In the genomic region with DNA sequence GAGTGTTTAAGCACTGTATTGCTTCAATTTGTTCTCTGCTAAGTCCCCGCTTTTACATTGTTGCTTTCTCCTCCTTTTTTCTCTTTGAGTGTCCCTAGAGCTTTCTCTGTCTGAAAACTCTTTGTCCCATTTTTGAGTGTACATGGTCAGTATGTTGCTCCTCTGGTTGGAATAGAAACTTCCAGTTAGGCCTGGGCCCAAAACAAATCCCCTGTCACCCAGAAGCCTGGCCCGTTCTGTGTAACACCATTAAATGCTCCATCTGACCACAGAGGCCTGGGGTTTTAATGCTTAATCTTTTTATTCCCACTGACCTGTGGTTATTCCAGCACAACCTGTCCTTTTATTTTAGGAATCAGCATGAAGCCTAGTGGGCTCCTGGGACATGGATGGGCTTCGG, we compare ENCODE assay signal across 15 cellular contexts. TPM values are rescaled to one million over a fixed set of nuclear protein-coding genes. Genes with fewer than 3 reads are reported as not detected.
DNase-seq lines count a peak whose midpoint lies in the region; ATAC-seq, FAIRE-seq and TF ChIP-seq lines count a peak whose summit lies in the region.
"Had no signal": no experiment of that assay in that cellular context is flagged by ENCODE, and none has a peak within 500 bp of the region (broad histone marks: within the 10 kb centered on the region; RNA-seq: fewer than 3 reads in every experiment).

No MANE protein-coding gene starts in this region.

- no peak for TF ChIP-seq CTCF in heart left ventricle (IDR thresholded peaks at IDR 0.05)
- no peak for TF ChIP-seq CTCF in astrocyte (IDR thresholded peaks at IDR 0.05; ENCODE audit: insufficient read depth, low read depth, low read length)
- no peak for TF ChIP-seq CTCF in type B pancreatic cell (conservative IDR thresholded peaks at IDR 0.05)
- TF ChIP-seq CTCF in WTC11 (IDR thresholded peaks at IDR 0.05), result no peak

- intact Hi-C loops in Right ventricle myocardium inferior (cut with DNase I), result no loop called here
- intact Hi-C loops in heart left ventricle (cut with DNase I), result no loop called here

- peaks cover 0 to 18% (median 0%) of the 10 kb centered on the region in 12 donors for H3K4me1 ChIP-seq in heart left ventricle
- peaks cover 8% of the 10 kb centered on the region for H3K4me1 ChIP-seq in astrocyte (ENCODE audit: insufficient read depth, low read length)
- H3K4me1 ChIP-seq: BLaER1 had no signal

- H3K9me3 ChIP-seq in heart left ventricle, result no peaks in the 10 kb centered on the region
- no peaks in the 10 kb centered on the region for H3K9me3 ChIP-seq in astrocyte (ENCODE audit: insufficient read depth, low read depth, low read length)
- H3K9me3 ChIP-seq: BLaER1 had no signal

- H3K27ac ChIP-seq in heart left ventricle (peak overlapping the region in 4 of 12 donors; percentile 19 to 35 (median 30)), astrocyte (ENCODE audit: low read depth, low read length) (no peak overlapping the region), layer of hippocampus (ENCODE audit: low read depth, low read length) (peak overlapping the region; percentile 87)
- H3K27ac ChIP-seq: BLaER1 had no signal

- no peaks in the 10 kb centered on the region for H3K36me3 ChIP-seq in heart left ventricle
- H3K36me3 ChIP-seq in astrocyte (ENCODE audit: insufficient read depth, low read length), result no peaks in the 10 kb centered on the region
- H3K36me3 ChIP-seq: BLaER1 had no signal

- DNase-seq in Right ventricle myocardium inferior (ENCODE audit: missing footprints) (no peak), heart left ventricle (no peak), astrocyte (ENCODE audit: low read depth) (no peak), type B pancreatic cell (ENCODE audit: extremely low spot score, unreplicated experiment) (no peak), NCI-H2196 treated with DMSO at 0.1 percent for 48 hours (lab: John Stamatoyannopoulos, UW; ENCODE audit: unreplicated experiment) (no peak), WTC11 (ENCODE audit: low spot score) (no peak)
- DNase-seq: 8988T; CD8-positive, alpha-beta memory T cell; DMS79; NCI-H187; NCI-H446; RPMI8226 had no signal

- peaks cover 57% of the 10 kb centered on the region for H4K20me1 ChIP-seq in astrocyte (ENCODE audit: insufficient read depth, low read length)
- H4K20me1 ChIP-seq: BLaER1 had no signal

- TF ChIP-seq POLR2A in heart left ventricle (IDR thresholded peaks at IDR 0.05), result no peak

- POLR2A ChIA-PET in WTC11 (lab: Charles Lee), result no interaction called here

- H3K4me2 ChIP-seq in astrocyte (ENCODE audit: low read length), result peak overlapping the region; percentile 10
- H3K4me2 ChIP-seq: BLaER1 had no signal

- ATAC-seq in Right ventricle myocardium inferior (peak; percentile 88), heart left ventricle (no peak), WTC11 (no peak), HG03159 (IDR thresholded peaks at IDR 0.05; ENCODE audit: unreplicated experiment) (no peak)

- no peak for FAIRE-seq in astrocyte (lab: Jason Lieb, UNC)

- CTCF ChIA-PET in WTC11 (lab: Charles Lee), result interaction anchor here (2.1 kb wide), 1 partner anchor 36 kb away, joined by 6 read pairs; no protein-coding TSS in a partner anchor

- no peaks in the 10 kb centered on the region for H3K27me3 ChIP-seq in heart left ventricle
- H3K27me3 ChIP-seq in astrocyte (ENCODE audit: insufficient read depth, low read length), result no peaks in the 10 kb centered on the region
- no peaks in the 10 kb centered on the region for H3K27me3 ChIP-seq in layer of hippocampus (ENCODE audit: control insufficient read depth, insufficient read depth, low read length)
- H3K27me3 ChIP-seq: BLaER1 had no signal

- H2AFZ ChIP-seq in astrocyte (ENCODE audit: low read depth, low read length), result no peak overlapping the region

- H3K4me3 ChIP-seq in heart left ventricle, result no peak overlapping the region
- H3K4me3 ChIP-seq in astrocyte (ENCODE audit: insufficient read depth, low read depth, low read length), result no peak overlapping the region
- H3K4me3 ChIP-seq: BLaER1 had no signal

- peaks cover 33% of the 10 kb centered on the region for H3K79me2 ChIP-seq in astrocyte (ENCODE audit: insufficient read depth, low read length)

- H3K36me3 Mint-ChIP-seq in astrocyte (ENCODE audit: low read depth, unreplicated experiment) (no peaks in the 10 kb centered on the region), type B pancreatic cell (no peaks in the 10 kb centered on the region), WTC11 (no peaks in the 10 kb centered on the region)

- H3K4me1 Mint-ChIP-seq in astrocyte (ENCODE audit: low read depth, unreplicated experiment) (peaks cover 6% of the 10 kb centered on the region), type B pancreatic cell (ENCODE audit: unreplicated experiment) (no peaks in the 10 kb centered on the region), WTC11 (peaks cover 15% of the 10 kb centered on the region)
- H3K4me1 Mint-ChIP-seq: CD8-positive, alpha-beta memory T cell had no signal

- H3K27ac Mint-ChIP-seq in astrocyte (ENCODE audit: unreplicated experiment) (no peak overlapping the region), type B pancreatic cell (peak overlapping the region; percentile 24), WTC11 (no peak overlapping the region)
- H3K27ac Mint-ChIP-seq: CD8-positive, alpha-beta memory T cell had no signal

- H3K27me3 Mint-ChIP-seq in astrocyte (ENCODE audit: low read depth, unreplicated experiment) (peaks cover 5% of the 10 kb centered on the region), type B pancreatic cell (peaks cover 18% of the 10 kb centered on the region), WTC11 (ENCODE audit: low read depth) (no peaks in the 10 kb centered on the region)

- no peak overlapping the region for H3K9ac ChIP-seq in astrocyte (ENCODE audit: low read length)
- H3K9ac ChIP-seq: BLaER1 had no signal

- WGBS in heart left ventricle, 4 donors, result 76 to 77% (median 77%) methylated on average over 3 of the region's 3 CpGs

- H3K4me3 Mint-ChIP-seq in astrocyte (ENCODE audit: unreplicated experiment) (no peak overlapping the region), type B pancreatic cell (no peak overlapping the region), WTC11 (no peak overlapping the region)
- H3K4me3 Mint-ChIP-seq: CD8-positive, alpha-beta memory T cell had no signal

- no peaks in the 10 kb centered on the region for H3K9me3 Mint-ChIP-seq in astrocyte (ENCODE audit: unreplicated experiment)
- peaks cover 3% of the 10 kb centered on the region for H3K9me3 Mint-ChIP-seq in type B pancreatic cell
- no peaks in the 10 kb centered on the region for H3K9me3 Mint-ChIP-seq in WTC11
- H3K9me3 Mint-ChIP-seq: CD8-positive, alpha-beta memory T cell had no signal

TF ChIP-seq in WTC11, 78 proteins besides CTCF, POLR2A, EP300 and RAD21 (continues in another document):
- TF ChIP-seq, protein P1, sequence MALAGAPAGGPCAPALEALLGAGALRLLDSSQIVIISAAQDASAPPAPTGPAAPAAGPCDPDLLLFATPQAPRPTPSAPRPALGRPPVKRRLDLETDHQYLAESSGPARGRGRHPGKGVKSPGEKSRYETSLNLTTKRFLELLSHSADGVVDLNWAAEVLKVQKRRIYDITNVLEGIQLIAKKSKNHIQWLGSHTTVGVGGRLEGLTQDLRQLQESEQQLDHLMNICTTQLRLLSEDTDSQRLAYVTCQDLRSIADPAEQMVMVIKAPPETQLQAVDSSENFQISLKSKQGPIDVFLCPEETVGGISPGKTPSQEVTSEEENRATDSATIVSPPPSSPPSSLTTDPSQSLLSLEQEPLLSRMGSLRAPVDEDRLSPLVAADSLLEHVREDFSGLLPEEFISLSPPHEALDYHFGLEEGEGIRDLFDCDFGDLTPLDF (CRISPR knock-in tag; IDR thresholded peaks at IDR 0.05), result no peak
- TF ChIP-seq TEAD1 (CRISPR knock-in tag; IDR thresholded peaks at IDR 0.05), result no peak
- no peak for TF ChIP-seq ZNF263 (CRISPR knock-in tag; IDR thresholded peaks at IDR 0.05; ENCODE audit: low read depth)
- no peak for TF ChIP-seq PRDM15 (CRISPR knock-in tag; IDR thresholded peaks at IDR 0.05)
- TF ChIP-seq TEAD4 (CRISPR knock-in tag; IDR thresholded peaks at IDR 0.05), result no peak
- TF ChIP-seq, protein P2, sequence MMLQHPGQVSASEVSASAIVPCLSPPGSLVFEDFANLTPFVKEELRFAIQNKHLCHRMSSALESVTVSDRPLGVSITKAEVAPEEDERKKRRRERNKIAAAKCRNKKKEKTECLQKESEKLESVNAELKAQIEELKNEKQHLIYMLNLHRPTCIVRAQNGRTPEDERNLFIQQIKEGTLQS (CRISPR knock-in tag; conservative IDR thresholded peaks at IDR 0.05), result no peak
- no peak for TF ChIP-seq TCF7 (CRISPR knock-in tag; IDR thresholded peaks at IDR 0.05; ENCODE audit: low read depth)
- no peak for TF ChIP-seq NFATC4 (CRISPR knock-in tag; IDR thresholded peaks at IDR 0.05)

RNA-seq across cellular contexts. Expression of gene NFASC, which starts 28.3 kb away (rescaled TPM):
- 10.5 TPM for total RNA-seq in Right ventricle myocardium inferior
- total RNA-seq in heart left ventricle, result 10 to 100 TPM in 5 of 9 donors, 1 to 10 TPM in 4; 2.5 to 14.6 (median 10.3) TPM
- 10 to 100 TPM in 1 of 2 donors, 1 to 10 TPM in 1; 2.7 to 14.6 TPM for polyA plus RNA-seq in heart left ventricle
- total RNA-seq in astrocyte, result 26.7 and 29.6 TPM in 2 replicates
- 16.4 and 20.0 TPM in 2 replicates for total RNA-seq in type B pancreatic cell (ENCODE audit: low replicate concordance)
- total RNA-seq in WTC11 (2021), result 20.1 to 22.3 TPM (median 21.0 TPM) in 3 replicates
- polyA plus RNA-seq: CD8-positive, alpha-beta memory T cell had no signal
